In the genomic region with DNA sequence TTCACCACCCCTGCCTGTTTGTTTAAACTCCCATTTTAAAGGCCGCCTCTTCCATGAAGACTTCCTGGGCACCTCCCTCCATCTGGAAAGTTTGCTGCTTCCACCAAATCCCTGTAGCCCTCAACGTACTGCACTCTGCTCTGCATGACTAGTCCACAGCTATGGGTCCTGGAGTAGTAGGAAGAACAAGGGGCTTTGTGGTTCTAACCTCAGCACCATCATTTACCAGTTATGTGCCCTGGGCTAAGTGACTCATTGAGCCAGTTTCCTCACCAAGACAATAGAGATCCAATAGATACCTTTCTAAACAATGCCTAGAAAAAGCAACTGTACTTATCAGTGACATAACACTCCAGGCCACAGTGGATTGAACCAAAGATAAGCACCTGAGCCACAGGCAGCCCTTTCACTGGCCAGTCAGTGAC, we compare ENCODE assay signal across 9 cellular contexts. TPM values are rescaled to one million over a fixed set of nuclear protein-coding genes. Genes with fewer than 3 reads are reported as not detected.
DNase-seq lines count a peak whose midpoint lies in the region; ATAC-seq, FAIRE-seq and TF ChIP-seq lines count a peak whose summit lies in the region.
"Had no signal": no experiment of that assay in that cellular context is flagged by ENCODE, and none has a peak within 500 bp of the region (broad histone marks: within the 10 kb centered on the region; RNA-seq: fewer than 3 reads in every experiment).

No MANE protein-coding gene starts in this region.

- H2AFZ ChIP-seq in trophoblast cell (ENCODE audit: insufficient read depth, low read length, poor library complexity), result no peak overlapping the region

- intact Hi-C loops in Panc1 (cut with micrococcal nuclease; ENCODE audit: unreplicated experiment), result no loop called here

- BruUV-seq in Panc1 (replicated peaks; lab: Mats Ljungman, UMichigan), result no TSS peak

- H2BK5ac ChIP-seq in trophoblast cell (ENCODE audit: low read depth, low read length, poor library complexity), result peak overlapping the region; percentile 67

- no peak for TF ChIP-seq POLR2A in GM18505 (IDR thresholded peaks at IDR 0.05; ENCODE audit: borderline replicate concordance, extremely low read depth, insufficient read depth, insufficient read length)

- H3K36me3 Mint-ChIP-seq in central memory CD8-positive, alpha-beta T cell (ENCODE audit: insufficient read depth), result peaks cover 21% of the 10 kb centered on the region

- H3K79me1 ChIP-seq in trophoblast cell (ENCODE audit: low read length), result peaks cover 39% of the 10 kb centered on the region

- H3K9me3 ChIP-seq in Panc1 (ENCODE audit: control insufficient read depth, insufficient read depth, low read depth, low read length) (no peaks in the 10 kb centered on the region), trophoblast cell (ENCODE audit: insufficient read depth, low read depth, low read length) (no peaks in the 10 kb centered on the region)

- H2BK120ac ChIP-seq in trophoblast cell (ENCODE audit: insufficient read depth, low read length, poor library complexity), result peak overlapping the region; percentile 37

- H4K12ac ChIP-seq in trophoblast cell (ENCODE audit: low read depth, low read length), result no peak overlapping the region

- H2BK12ac ChIP-seq in trophoblast cell (ENCODE audit: low read length), result no peak overlapping the region

- peak overlapping the region; percentile 49 for H4K91ac ChIP-seq in trophoblast cell (ENCODE audit: low read depth, low read length)

- peaks cover 71% of the 10 kb centered on the region for H3K4me1 Mint-ChIP-seq in central memory CD8-positive, alpha-beta T cell

- H3K18ac ChIP-seq in trophoblast cell (ENCODE audit: low read length), result no peak overlapping the region

- H3K27ac ChIP-seq in Panc1 (ENCODE audit: low read length), result peak overlapping the region; percentile 95
- H3K27ac ChIP-seq in trophoblast cell (ENCODE audit: low read depth, low read length), result peak overlapping the region; percentile 81
- H3K27ac ChIP-seq: HL-60 had no signal

- H3K4me3 Mint-ChIP-seq in central memory CD8-positive, alpha-beta T cell, result peak overlapping the region; percentile 70

- DNase-seq in ELF-1 (ENCODE audit: low read depth, low spot score) (peak; percentile 82), Panc1 (ENCODE audit: low read depth, low spot score) (no peak), trophoblast cell (peak; percentile 34 to 85), D721Med (ENCODE audit: insufficient read length, low spot score) (no peak), 8988T (no peak), NCI-H1417 (lab: John Stamatoyannopoulos, UW) (no peak)
- peak in 1 of 2 donors; percentile 21 for DNase-seq in central memory CD8-positive, alpha-beta T cell (ENCODE audit: low spot score in 2 of 2)

- no peaks in the 10 kb centered on the region for H3K79me2 ChIP-seq in trophoblast cell (ENCODE audit: control insufficient read depth, insufficient read depth, low read length, poor library complexity)

- no peak overlapping the region for H3K14ac ChIP-seq in trophoblast cell (ENCODE audit: low read length)

- POLR2A ChIA-PET in Panc1 (lab: Charles Lee), result interaction anchor here (0.9 kb wide), 1 partner anchor 9 kb away, joined by 3 read pairs; a partner anchor contains a TSS

- no peak overlapping the region for H2AK5ac ChIP-seq in trophoblast cell (ENCODE audit: low read length)

- no peak overlapping the region for H3K23ac ChIP-seq in trophoblast cell (ENCODE audit: low read length)

- CTCF ChIA-PET in Panc1 (lab: Charles Lee), result no interaction called here

- in situ Hi-C loops in Panc1 (cut with HindIII; ENCODE audit: low pct_unique_long_range_greater_than_20kb, low sequenced_read_pairs), result no loop called here

- no peak for FAIRE-seq in D721Med (lab: Jason Lieb, UNC)

- H3K9me3 Mint-ChIP-seq in central memory CD8-positive, alpha-beta T cell, result no peaks in the 10 kb centered on the region

- H4K8ac ChIP-seq in trophoblast cell (ENCODE audit: low read depth, low read length), result peak overlapping the region; percentile 39

- H3K27ac Mint-ChIP-seq in central memory CD8-positive, alpha-beta T cell (ENCODE audit: low read depth), result peak overlapping the region; percentile 66

- H3K4me2 ChIP-seq in trophoblast cell (ENCODE audit: low read length), result no peak overlapping the region

- H3K27me3 ChIP-seq in Panc1 (ENCODE audit: control insufficient read depth, insufficient read depth, low read length) (no peaks in the 10 kb centered on the region), trophoblast cell (ENCODE audit: insufficient read depth, low read length) (no peaks in the 10 kb centered on the region)

- no CpG with 5 or more reads among the region's 2 CpGs for WGBS in trophoblast cell (ENCODE audit: extremely low coverage, insufficient coverage, insufficient read length)

- TF ChIP-seq CTCF in Panc1 (IDR thresholded peaks at IDR 0.05), result no peak
- TF ChIP-seq CTCF in D721Med (IDR thresholded peaks at IDR 0.05; ENCODE audit: insufficient read depth, missing control alignments), result no peak

- ATAC-seq in Panc1, result peak; percentile 77
- ATAC-seq in central memory CD8-positive, alpha-beta T cell (replicated peaks; ENCODE audit: extremely low read depth, poor library complexity, severe bottlenecking), result peak; percentile 29
- no peak for ATAC-seq in GM18505 (IDR thresholded peaks at IDR 0.05; ENCODE audit: unreplicated experiment)

- H3K4me1 ChIP-seq in Panc1 (ENCODE audit: control insufficient read depth, insufficient read depth, low read length) (peaks cover 66% of the 10 kb centered on the region), trophoblast cell (ENCODE audit: control insufficient read depth in 1 of 2, insufficient read depth in 2 of 2, low read length in 2 of 2) (peaks cover 34 to 43% of the 10 kb centered on the region in 2 experiments)

- H3K9ac ChIP-seq in trophoblast cell (ENCODE audit: low read length), result no peak overlapping the region

- H3K36me3 ChIP-seq in Panc1 (ENCODE audit: control insufficient read depth, insufficient read depth, low read length) (no peaks in the 10 kb centered on the region), trophoblast cell (ENCODE audit: control insufficient read depth in 1 of 2, insufficient read depth in 2 of 2, low read length in 2 of 2) (no peaks in the 10 kb centered on the region)

- H3K4me3 ChIP-seq in Panc1 (ENCODE audit: low read depth in 2 of 2, low read length in 2 of 2) (no peak overlapping the region), trophoblast cell (ENCODE audit: low read depth, low read length) (no peak overlapping the region)

- H3K27me3 Mint-ChIP-seq in central memory CD8-positive, alpha-beta T cell, result no peaks in the 10 kb centered on the region

- H3K4ac ChIP-seq in trophoblast cell (ENCODE audit: low read depth, low read length), result no peak overlapping the region

RNA-seq across cellular contexts. Expression of a gene that starts 8.5 kb away (rescaled TPM):
- 69.8 TPM for total RNA-seq in Panc1 (2021; ENCODE audit: unreplicated experiment)
- polyA plus RNA-seq in Panc1 (2012; ENCODE audit: insufficient read length), result 71.3 TPM
- 3.7 and 4.1 TPM in 2 replicates for polyA plus RNA-seq in trophoblast cell (2013)

Comparison
In these comparisons a context has a peak if more than half of its experiments do, and no peak if none do; other contexts are left out.
1. DNase-seq: peak in ELF-1 (single experiment) and trophoblast cell (2 of 2); none in Panc1 (single experiment), D721Med (single experiment), 8988T (single experiment) and NCI-H1417 (0 of 3).